In genomic region chr16:2458887-2459646, GRCh38 we compare ENCODE assay signal across 8 cellular contexts. TPM values are rescaled to one million over a fixed set of nuclear protein-coding genes. Genes with fewer than 3 reads are reported as not detected.
DNase-seq lines count a peak whose midpoint lies in the region; ATAC-seq and TF ChIP-seq lines count a peak whose summit lies in the region.

No MANE protein-coding gene starts in this region.

- DNase-seq in PC-3 (peak; percentile 1), fibroblast of lung (ENCODE audit: low read depth in 2 of 2) (no peak), retinal pigment epithelial cell (ENCODE audit: low read depth) (no peak), NCI-H226 (no peak)

- no peak for TF ChIP-seq CTCF in PC-3 (conservative IDR thresholded peaks at IDR 0.05; ENCODE audit: low read depth, low read length)
- TF ChIP-seq CTCF in fibroblast of lung (conservative IDR thresholded peaks at IDR 0.05 in 1 of 2, IDR thresholded peaks at IDR 0.05 in 1 of 2; ENCODE audit: low read depth in 1 of 2, low read length in 2 of 2): no peak
- no peak for TF ChIP-seq CTCF in retinal pigment epithelial cell (conservative IDR thresholded peaks at IDR 0.05; ENCODE audit: low read depth, low read length)

- peak overlapping the region; percentile 74 for H3K4me3 ChIP-seq in PC-3 (ENCODE audit: low read length)
- peak overlapping the region; percentile 53 to 72 (median 69) for H3K4me3 ChIP-seq in fibroblast of lung (replicated peaks in 1 of 4; ENCODE audit: control extremely low read depth in 1 of 4, insufficient read depth in 1 of 4, low read depth in 3 of 4, low read length in 4 of 4)
- peak overlapping the region; percentile 67 for H3K4me3 ChIP-seq in retinal pigment epithelial cell (ENCODE audit: low read length)

- no peak for TF ChIP-seq POLR2A in GM18505 (IDR thresholded peaks at IDR 0.05; ENCODE audit: borderline replicate concordance, extremely low read depth, insufficient read depth, insufficient read length)

- H3K9me3 ChIP-seq in PC-3 (ENCODE audit: low read length) (no peaks in the 10 kb centered on the region), fibroblast of lung (ENCODE audit: control insufficient read depth, insufficient read depth, low read depth, low read length) (no peaks in the 10 kb centered on the region)

- H4K20me1 ChIP-seq in PC-3 (ENCODE audit: low read length): no peaks in the 10 kb centered on the region
- H4K20me1 ChIP-seq in fibroblast of lung (ENCODE audit: control insufficient read depth, extremely low read depth, insufficient read depth, low read length): no peaks in the 10 kb centered on the region

- intact Hi-C loops in PC-3 (cut with micrococcal nuclease): no loop called here

- H3K36me3 ChIP-seq in PC-3 (ENCODE audit: low read depth, low read length) (no peaks in the 10 kb centered on the region), fibroblast of lung (ENCODE audit: control insufficient read depth, insufficient read depth, low read length) (peaks cover 14% of the 10 kb centered on the region)

- H3K4me1 ChIP-seq in PC-3 (ENCODE audit: insufficient read depth, low read length): peaks cover 14% of the 10 kb centered on the region
- peaks cover 3% of the 10 kb centered on the region for H3K4me1 ChIP-seq in fibroblast of lung (ENCODE audit: control insufficient read depth, extremely low read depth, insufficient read depth, low read length)

- H3K9me2 ChIP-seq in PC-3 (replicated peaks; ENCODE audit: low read length): no peaks in the 10 kb centered on the region

- H3K9ac ChIP-seq in PC-3 (ENCODE audit: low read length): peak overlapping the region; percentile 74; the same call in 1 of the 2 replicates
- no peak overlapping the region for H3K9ac ChIP-seq in fibroblast of lung (ENCODE audit: insufficient read depth, low read length)

- H3K4me2 ChIP-seq in PC-3 (ENCODE audit: low read length): peak overlapping the region; percentile 95
- peak overlapping the region; percentile 98 for H3K4me2 ChIP-seq in fibroblast of lung (ENCODE audit: extremely low read depth, insufficient read depth, low read length)

- no TSS peak for BruUV-seq in PC-3 (replicated peaks; lab: Mats Ljungman, UMichigan)

- H3K27me3 ChIP-seq in PC-3 (ENCODE audit: low read length): no peaks in the 10 kb centered on the region
- no peaks in the 10 kb centered on the region for H3K27me3 ChIP-seq in fibroblast of lung (ENCODE audit: control insufficient read depth, insufficient read depth, low read length)

- CTCF ChIA-PET in PC-3 (lab: Charles Lee): interaction anchor here (0.7 kb wide), 1 partner anchor 9 kb away, joined by 3 read pairs; no protein-coding TSS in a partner anchor

- peaks cover 14% of the 10 kb centered on the region for H3K79me2 ChIP-seq in PC-3 (ENCODE audit: low read length)
- H3K79me2 ChIP-seq in fibroblast of lung (ENCODE audit: control insufficient read depth, insufficient read depth, low read length): no peaks in the 10 kb centered on the region

- peak overlapping the region; percentile 82 for H2AFZ ChIP-seq in PC-3 (ENCODE audit: low read length)
- H2AFZ ChIP-seq in fibroblast of lung (ENCODE audit: low read length): peak overlapping the region; percentile 83

- peak; percentile 5 for ATAC-seq in GM21447 (IDR thresholded peaks at IDR 0.05; ENCODE audit: unreplicated experiment)
- ATAC-seq in PC-3: peak; percentile 2
- ATAC-seq in HG03025 (IDR thresholded peaks at IDR 0.05; ENCODE audit: low FRiP score, unreplicated experiment): no peak
- ATAC-seq in GM18505 (IDR thresholded peaks at IDR 0.05; ENCODE audit: unreplicated experiment): no peak
- ATAC-seq in HG03175 (IDR thresholded peaks at IDR 0.05; ENCODE audit: unreplicated experiment): no peak

- H3K27ac ChIP-seq in PC-3 (ENCODE audit: low read length) (no peak overlapping the region), fibroblast of lung (ENCODE audit: insufficient read depth, low read length) (peak overlapping the region; percentile 61)

- H3F3A ChIP-seq in PC-3 (ENCODE audit: low read length, unreplicated experiment): no peaks in the 10 kb centered on the region

- POLR2A ChIA-PET in PC-3 (lab: Charles Lee; ENCODE audit: unreplicated experiment): interaction anchor here (0.5 kb wide), 1 partner anchor 63 kb away, joined by 13 read pairs; no protein-coding TSS in a partner anchor

RNA-seq across cellular contexts. Expression of gene TEDC2, which starts 0.8 kb away (rescaled TPM):
- total RNA-seq in PC-3 (2014; rRNA removed) (35.5 and 44.9 TPM in 2 replicates), fibroblast of lung (1.0 and 1.7 TPM in 2 replicates)
- 1.2 and 2.7 TPM in 2 replicates for polyA plus RNA-seq in fibroblast of lung
- polyA plus RNA-seq in fibroblast of lung (2012): 1.8 and 7.0 TPM in 2 replicates
- polyA minus RNA-seq in fibroblast of lung (ENCODE audit: low replicate concordance): 0.59 and 4.3 TPM in 2 replicates

RNA-seq across cellular contexts. Expression of gene NTN3, which starts 12.0 kb away (rescaled TPM):
- total RNA-seq in PC-3 (2014; rRNA removed) (not detected in 2 replicates), fibroblast of lung (1.3 and 2.1 TPM in 2 replicates)
- polyA plus RNA-seq in fibroblast of lung: 0.08 TPM in 2 replicates
- 0.10 and 0.33 TPM in 2 replicates for polyA plus RNA-seq in fibroblast of lung (2012)
- polyA minus RNA-seq in fibroblast of lung (ENCODE audit: low replicate concordance): 0.22 and 0.35 TPM in 2 replicates

RNA-seq across cellular contexts. Expression of gene TBC1D24, which starts 15.9 kb away (rescaled TPM):
- total RNA-seq in PC-3 (2014; rRNA removed): 11.3 and 15.2 TPM in 2 replicates
- total RNA-seq in fibroblast of lung: 8.5 and 10.9 TPM in 2 replicates
- 6.3 and 6.7 TPM in 2 replicates for polyA plus RNA-seq in fibroblast of lung
- 7.5 and 8.3 TPM in 2 replicates for polyA plus RNA-seq in fibroblast of lung (2012)
- polyA minus RNA-seq in fibroblast of lung (ENCODE audit: low replicate concordance): 14.7 and 21.0 TPM in 2 replicates

RNA-seq across cellular contexts. Expression of gene CCNF, which starts 29.8 kb away (rescaled TPM):
- total RNA-seq in PC-3 (2014; rRNA removed): 26.8 and 31.4 TPM in 2 replicates
- total RNA-seq in fibroblast of lung: 3.6 and 7.3 TPM in 2 replicates
- polyA plus RNA-seq in fibroblast of lung: 3.8 and 11.8 TPM in 2 replicates
- polyA plus RNA-seq in fibroblast of lung (2012): 4.6 and 13.0 TPM in 2 replicates
- polyA minus RNA-seq in fibroblast of lung (ENCODE audit: low replicate concordance): 23.7 and 68.8 TPM in 2 replicates

RNA-seq across cellular contexts. Expression of gene ATP6V0C, which starts 54.7 kb away (rescaled TPM):
- 67.4 and 80.2 TPM in 2 replicates for total RNA-seq in PC-3 (2014; rRNA removed)
- total RNA-seq in fibroblast of lung: 5.1 and 11.2 TPM in 2 replicates
- 43.0 and 53.9 TPM in 2 replicates for polyA plus RNA-seq in fibroblast of lung
- polyA plus RNA-seq in fibroblast of lung (2012): 209 and 298 TPM in 2 replicates
- 97.9 and 117 TPM in 2 replicates for polyA minus RNA-seq in fibroblast of lung (ENCODE audit: low replicate concordance)

Comparison
In these comparisons a context has a peak if more than half of its experiments do, and no peak if none do; other contexts are left out.
1. ATAC-seq: peak in GM21447 (single experiment) and PC-3 (single experiment); none in HG03025 (single experiment), GM18505 (single experiment) and HG03175 (single experiment).
2. RNA of gene TEDC2, which starts 0.8 kb away (total RNA-seq): 35.5 to 44.9 TPM in PC-3; 1.0 to 1.7 TPM in fibroblast of lung; every median in the first group is over 10 times any median in the second.
3. Peak in every context shown above with its lines, with median percentiles within 50 percentile points of each other: H3K4me3 ChIP-seq.